15 cellular contexts compared by ENCODE assay signal in the genomic region with DNA sequence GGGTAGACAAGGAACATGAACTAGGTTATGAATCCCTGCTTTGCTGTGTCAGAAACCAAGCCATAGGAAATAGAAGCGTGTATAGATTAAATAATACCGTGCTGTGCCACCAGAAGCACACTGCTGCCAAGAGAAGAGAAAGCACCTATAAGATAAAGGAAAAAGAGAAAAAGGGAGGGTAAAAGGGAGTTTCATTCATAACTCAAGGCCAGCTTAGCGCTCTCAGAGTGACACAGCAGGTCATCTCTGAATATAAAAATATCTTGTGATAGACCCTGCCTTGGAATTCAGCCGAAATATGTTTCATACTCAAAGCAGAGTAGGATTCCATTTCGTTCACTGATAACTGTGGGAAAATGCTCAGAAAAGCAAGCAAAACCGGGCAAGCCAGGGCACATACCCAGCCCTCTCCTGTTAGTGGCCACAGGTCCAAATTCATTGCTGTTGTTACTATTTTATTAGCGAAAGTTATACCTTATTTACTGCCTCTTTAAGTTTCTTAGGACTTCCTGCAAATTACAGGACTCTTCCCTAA. TPM values are rescaled to one million over a fixed set of nuclear protein-coding genes. Genes with fewer than 3 reads are reported as not detected.
DNase-seq lines count a peak whose midpoint lies in the region; ATAC-seq and TF ChIP-seq lines count a peak whose summit lies in the region.
"Had no signal": no experiment of that assay in that cellular context is flagged by ENCODE, and none has a peak within 500 bp of the region (broad histone marks: within the 10 kb centered on the region; RNA-seq: fewer than 3 reads in every experiment).

No MANE protein-coding gene starts in this region.

- ATAC-seq in GM18870 (IDR thresholded peaks at IDR 0.05; ENCODE audit: unreplicated experiment), result no peak
- ATAC-seq in HG03097 (IDR thresholded peaks at IDR 0.05; ENCODE audit: low FRiP score, unreplicated experiment), result no peak

- H3K4me3 ChIP-seq in adrenal gland, result peak overlapping the region in 1 of 4 donors; percentile 12
- H3K4me3 ChIP-seq in hepatocyte, result no peak overlapping the region
- no peak overlapping the region for H3K4me3 ChIP-seq in skeletal muscle satellite cell (ENCODE audit: low read length)
- H3K4me3 ChIP-seq in foreskin fibroblast (ENCODE audit: low read depth in 1 of 2, low read length in 2 of 2), result no peak overlapping the region

- H3K9ac ChIP-seq in ES-I3 (ENCODE audit: low read depth, low read length), result peak overlapping the region; percentile 21; the same call in 1 of the 2 replicates
- H3K9ac ChIP-seq in skeletal muscle satellite cell (ENCODE audit: low read depth, low read length), result peak overlapping the region; percentile 2

- peaks cover 91% of the 10 kb centered on the region for H3K79me2 ChIP-seq in hepatocyte

- H3K36me3 ChIP-seq in ES-I3 (ENCODE audit: insufficient read depth, low read length) (peaks cover 18% of the 10 kb centered on the region), adrenal gland (replicated peaks in 1 of 2) (no peaks in the 10 kb centered on the region), hepatocyte (replicated peaks; ENCODE audit: insufficient read depth, low read depth) (no peaks in the 10 kb centered on the region), skeletal muscle satellite cell (ENCODE audit: insufficient read depth, low read length) (peaks cover 21% of the 10 kb centered on the region)

- peak overlapping the region in 3 of 5 donors; percentile 15 to 67 (median 34) for H3K27ac ChIP-seq in adrenal gland
- peak overlapping the region; percentile 60 for H3K27ac ChIP-seq in hepatocyte

- H3K4me1 ChIP-seq in ES-I3 (ENCODE audit: insufficient read depth, low read length) (peaks cover 50% of the 10 kb centered on the region), adrenal gland (replicated peaks in 1 of 2) (peaks cover 17 to 24% of the 10 kb centered on the region in 2 donors), hepatocyte (ENCODE audit: insufficient read depth) (peaks cover 62% of the 10 kb centered on the region), skeletal muscle satellite cell (ENCODE audit: control insufficient read depth, insufficient read depth, low read length) (peaks cover 44% of the 10 kb centered on the region)

- DNase-seq in adrenal gland (peak in 3 of 7 donors; percentile 25 to 45 (median 34)), hepatocyte (ENCODE audit: low spot score) (no peak), foreskin fibroblast (no peak)
- no peak for DNase-seq in activated CD8-positive, alpha-beta memory T cell treated with anti-CD3 and anti-CD28 coated beads, Interleukin-2, amount 50 U/mL, for 4 hours
- DNase-seq: activated CD4-positive, alpha-beta T cell treated with anti-CD3 and anti-CD28 coated beads for 1 hour; activated effector memory CD4-positive, alpha-beta T cell treated with Interleukin-2 at 50 U/mL for 16 hours; GOT3; Kasumi-1; NCI-H446; SHP77; stimulated activated naive CD4-positive, alpha-beta T cell treated with Interleukin-2 at 50 U/mL for 16 hours had no signal

- no peak for TF ChIP-seq POLR2A in adrenal gland (IDR thresholded peaks at IDR 0.05)

- H3K27me3 ChIP-seq in adrenal gland (no peaks in the 10 kb centered on the region), hepatocyte (no peaks in the 10 kb centered on the region), skeletal muscle satellite cell (ENCODE audit: control insufficient read depth, insufficient read depth, low read length) (no peaks in the 10 kb centered on the region)

- H4K20me1 ChIP-seq in hepatocyte (ENCODE audit: insufficient read depth, poor library complexity, severe bottlenecking), result peaks cover 27% of the 10 kb centered on the region

- intact Hi-C loops in adrenal gland (cut with DNase I), result no loop called here

- TF ChIP-seq CTCF in adrenal gland (IDR thresholded peaks at IDR 0.05) (peak in 1 of 6 experiments; percentile 26), hepatocyte (IDR thresholded peaks at IDR 0.05; ENCODE audit: poor library complexity) (no peak), foreskin fibroblast (IDR thresholded peaks at IDR 0.05; ENCODE audit: low read depth, low read length) (no peak)

- WGBS in adrenal gland, 4 donors, result 34 to 44% (median 38%) methylated on average over 7 of the region's 7 CpGs
- WGBS in hepatocyte (ENCODE audit: low lambda C conversion rate, missing lambda C conversion rate), result 54% methylated on average over 7 of the region's 7 CpGs

- H3K4me2 ChIP-seq in hepatocyte, result peak overlapping the region; percentile 57
- no peak overlapping the region for H3K4me2 ChIP-seq in skeletal muscle satellite cell (ENCODE audit: low read length)

- H3K9me2 ChIP-seq in hepatocyte (replicated peaks; ENCODE audit: insufficient read depth), result no peaks in the 10 kb centered on the region

- no peak overlapping the region for H2AFZ ChIP-seq in hepatocyte

- no peaks in the 10 kb centered on the region for H3K9me3 ChIP-seq in ES-I3 (ENCODE audit: control insufficient read depth, insufficient read depth, low read length)
- H3K9me3 ChIP-seq in adrenal gland (replicated peaks in 1 of 3), result no peaks in the 10 kb centered on the region
- H3K9me3 ChIP-seq in hepatocyte (ENCODE audit: low read depth), result no peaks in the 10 kb centered on the region
- H3K9me3 ChIP-seq in skeletal muscle satellite cell (replicated peaks; ENCODE audit: low read length), result no peaks in the 10 kb centered on the region

RNA-seq across cellular contexts. Expression of a gene that starts 8.7 kb away (rescaled TPM):
- total RNA-seq in adrenal gland (10 to 100 TPM in 6 of 8 donors, 1 to 10 TPM in 2; 7.9 to 22.0 (median 16.0) TPM), hepatocyte (51.5 and 52.6 TPM in 2 replicates)
- polyA plus RNA-seq in adrenal gland (1 to 10 TPM; 6.8 to 8.5 (median 7.9) TPM), hepatocyte (19.2 and 21.0 TPM in 2 replicates)
- 11.1 and 15.2 TPM in 2 replicates for total RNA-seq in skeletal muscle satellite cell (2012; rRNA removed)
